In genomic region chr2:9188823-9189222, GRCh38 we compare ENCODE assay signal across 21 cellular contexts. TPM values are rescaled to one million over a fixed set of nuclear protein-coding genes. Genes with fewer than 3 reads are reported as not detected.
A peak's percentile ranks its signal among the peaks of the same experiment; 100 is the strongest.
DNase-seq lines count a peak whose midpoint lies in the region; ATAC-seq, FAIRE-seq and TF ChIP-seq lines count a peak whose summit lies in the region.
"Had no signal": no experiment of that assay in that cellular context is flagged by ENCODE, and none has a peak within 500 bp of the region (broad histone marks: within the 10 kb centered on the region; RNA-seq: fewer than 3 reads in every experiment).

No MANE protein-coding gene starts in this region.

- in situ Hi-C loops in GM23248 (cut with MboI) (no loop called here), K562 (cut with MboI) (no loop called here)

- H3K27me3 Mint-ChIP-seq in nephron progenitor cell (ENCODE audit: low read depth, poor library complexity) (peaks cover 2% of the 10 kb centered on the region), endodermal cell (ENCODE audit: insufficient read depth) (peaks cover 7% of the 10 kb centered on the region)

- no peaks in the 10 kb centered on the region for H3K9me1 ChIP-seq in K562 (ENCODE audit: control insufficient read depth, insufficient read depth, low read length)

- H3K4me2 ChIP-seq in GM23248 (ENCODE audit: unreplicated experiment) (no peak overlapping the region), K562 (ENCODE audit: insufficient read depth, low read length) (no peak overlapping the region), MM.1S (ENCODE audit: low read depth, low read length) (no peak overlapping the region)
- H3K4me2 ChIP-seq: A549, GM23338 had no signal

- WGBS in GM23248 (ENCODE audit: low coverage in 1 of 2, low lambda C conversion rate in 2 of 2, missing lambda C conversion rate in 2 of 2), 2 experiments: 96 to 97% methylated on average over 6 of the region's 6 CpGs
- WGBS in K562 (ENCODE audit: insufficient coverage, low coverage, missing lambda C conversion rate): 5% methylated on average over 6 of the region's 6 CpGs
- 80 to 98% (median 95%) methylated on average over 6 of the region's 6 CpGs for WGBS in stomach, 5 donors
- WGBS in endodermal cell (ENCODE audit: insufficient coverage in 1 of 2, insufficient read length in 1 of 2), 2 experiments: 87 to 100% methylated on average over 3 to 5 of the region's 6 CpGs

- no peaks in the 10 kb centered on the region for H3K9me3 ChIP-seq in GM23248 (ENCODE audit: low read depth)
- H3K9me3 ChIP-seq in K562 (replicated peaks; ENCODE audit: control insufficient read depth, insufficient read depth, low read depth, low read length): no peaks in the 10 kb centered on the region
- no peaks in the 10 kb centered on the region for H3K9me3 ChIP-seq in stomach
- no peaks in the 10 kb centered on the region for H3K9me3 ChIP-seq in MM.1S (replicated peaks; ENCODE audit: insufficient read depth, low read length)
- no peaks in the 10 kb centered on the region for H3K9me3 ChIP-seq in endodermal cell (ENCODE audit: control insufficient read depth, low read length)
- H3K9me3 ChIP-seq: A549, Caco-2 had no signal

- TF ChIP-seq RAD21 in K562 (CRISPR knock-in tag; conservative IDR thresholded peaks at IDR 0.05 in 1 of 2, IDR thresholded peaks at IDR 0.05 in 1 of 2): no peak

- H3K9me3 Mint-ChIP-seq in nephron progenitor cell (no peaks in the 10 kb centered on the region), endodermal cell (no peaks in the 10 kb centered on the region)
- H3K9me3 Mint-ChIP-seq: CD4-positive, alpha-beta T cell; GM23338 had no signal

- DNase-seq in GM23248 (no peak), K562 (ENCODE audit: extremely low read depth in 1 of 4, low spot score in 3 of 4) (no peak), nephron progenitor cell (no peak), stomach (peak; percentile 9), MM.1S (no peak), NCI-H1092 (lab: John Stamatoyannopoulos, UW) (no peak), endodermal cell (no peak)
- DNase-seq: AML-193; Caco-2; CD4-positive, alpha-beta T cell; HCEC 1CT had no signal

- intact Hi-C loops in K562 (cut with micrococcal nuclease): no loop called here
- intact Hi-C loops in stomach (cut with DNase I; ENCODE audit: low total_unique reads): no loop called here

- H3K27ac ChIP-seq in GM23248 (peak overlapping the region; percentile 100), K562 (ENCODE audit: extremely low read depth, low read depth, low read length) (no peak overlapping the region), stomach (peak overlapping the region in 1 of 5 donors; percentile 83), MM.1S (ENCODE audit: low read length) (no peak overlapping the region), endodermal cell (ENCODE audit: low read depth, low read length) (no peak overlapping the region)
- H3K27ac ChIP-seq: 22Rv1, A549, C4-2B had no signal

- FAIRE-seq in K562 (lab: Jason Lieb, UNC): no peak
- FAIRE-seq: A549, D721Med, G401.6, GM12891, H54, HepG2 had no signal

- no peaks in the 10 kb centered on the region for H3K27me3 ChIP-seq in GM23248 (replicated peaks; ENCODE audit: insufficient read depth)
- H3K27me3 ChIP-seq in K562 (ENCODE audit: control insufficient read depth in 2 of 2, insufficient read depth in 2 of 2, low read length in 2 of 2): peaks cover 13 to 27% of the 10 kb centered on the region in 2 experiments
- no peaks in the 10 kb centered on the region for H3K27me3 ChIP-seq in stomach
- no peaks in the 10 kb centered on the region for H3K27me3 ChIP-seq in MM.1S (replicated peaks; ENCODE audit: insufficient read depth, low read length)
- no peaks in the 10 kb centered on the region for H3K27me3 ChIP-seq in endodermal cell (ENCODE audit: control insufficient read depth, insufficient read depth, low read length, poor library complexity, severe bottlenecking)

- peak overlapping the region; percentile 20 for H3K27ac Mint-ChIP-seq in nephron progenitor cell
- H3K27ac Mint-ChIP-seq in endodermal cell: no peak overlapping the region
- H3K27ac Mint-ChIP-seq: CD4-positive, alpha-beta T cell; GM23338 had no signal

- BruUV-seq in K562 (replicated peaks; lab: Mats Ljungman, UMichigan): no TSS peak

- H3K4me1 Mint-ChIP-seq in nephron progenitor cell: peaks cover 40% of the 10 kb centered on the region
- peaks cover 3% of the 10 kb centered on the region for H3K4me1 Mint-ChIP-seq in endodermal cell

- H3K4me3 Mint-ChIP-seq in nephron progenitor cell (no peak overlapping the region), endodermal cell (no peak overlapping the region)
- H3K4me3 Mint-ChIP-seq: CD4-positive, alpha-beta T cell; GM23338 had no signal

- H3K4me3 ChIP-seq in GM23248 (no peak overlapping the region), K562 (no peak overlapping the region), stomach (no peak overlapping the region), MM.1S (ENCODE audit: low read length) (no peak overlapping the region), endodermal cell (ENCODE audit: low read length) (no peak overlapping the region)
- H3K4me3 ChIP-seq: A549, GM23338 had no signal

- ATAC-seq in K562 (0 out of 3 replicates have a peak, but pooled peaks have one; percentile 13), HG02973 (IDR thresholded peaks at IDR 0.05; ENCODE audit: unreplicated experiment) (no peak)
- ATAC-seq: A549, GM23338, HepG2 had no signal

- H3K9ac ChIP-seq in GM23248 (no peak overlapping the region), K562 (ENCODE audit: insufficient read depth in 1 of 2, low read depth in 2 of 2, low read length in 2 of 2) (no peak overlapping the region), MM.1S (ENCODE audit: low read length) (no peak overlapping the region), endodermal cell (ENCODE audit: extremely low read depth, low read length, poor library complexity, severe bottlenecking) (no peak overlapping the region)

- H3K79me2 ChIP-seq in GM23248 (ENCODE audit: insufficient read depth) (no peaks in the 10 kb centered on the region), K562 (ENCODE audit: control insufficient read depth, insufficient read depth, low read length) (no peaks in the 10 kb centered on the region), MM.1S (ENCODE audit: low read length) (no peaks in the 10 kb centered on the region)

- TF ChIP-seq EP300 in K562 (IDR thresholded peaks at IDR 0.05; ENCODE audit: low read length): no peak
- no peak for TF ChIP-seq EP300 in stomach (IDR thresholded peaks at IDR 0.05)

- CTCF ChIA-PET in K562 (lab: Yijun Ruan, JAX; ENCODE audit: low intra/inter-chr PET ratio): no interaction called here

- H3K36me3 Mint-ChIP-seq in nephron progenitor cell (ENCODE audit: low read depth) (no peaks in the 10 kb centered on the region), endodermal cell (ENCODE audit: low read depth) (no peaks in the 10 kb centered on the region)

- no peaks in the 10 kb centered on the region for H4K20me1 ChIP-seq in GM23248 (ENCODE audit: insufficient read depth)
- no peaks in the 10 kb centered on the region for H4K20me1 ChIP-seq in K562 (replicated peaks; ENCODE audit: control insufficient read depth, insufficient read depth, low read length)
- no peaks in the 10 kb centered on the region for H4K20me1 ChIP-seq in MM.1S (ENCODE audit: insufficient read depth, low read length)

- H2AFZ ChIP-seq in GM23248: no peak overlapping the region
- no peak overlapping the region for H2AFZ ChIP-seq in K562 (ENCODE audit: low read depth, low read length)
- no peak overlapping the region for H2AFZ ChIP-seq in MM.1S (ENCODE audit: low read length)
- H2AFZ ChIP-seq: GM23338 had no signal

- TF ChIP-seq CTCF in K562 (IDR thresholded peaks at IDR 0.05 in 2 of 3, conservative IDR thresholded peaks at IDR 0.05 in 1 of 3; ENCODE audit: insufficient read depth in 2 of 3, low read depth in 1 of 3, low read length in 3 of 3) (no peak), nephron progenitor cell (IDR thresholded peaks at IDR 0.05) (no peak), stomach (IDR thresholded peaks at IDR 0.05) (no peak), MM.1S (IDR thresholded peaks at IDR 0.05; ENCODE audit: low read length) (no peak), endodermal cell (conservative IDR thresholded peaks at IDR 0.05) (no peak)

- H3K9me2 ChIP-seq in GM23248 (ENCODE audit: insufficient read depth) (no peaks in the 10 kb centered on the region), MM.1S (replicated peaks; ENCODE audit: insufficient read depth, low read length) (no peaks in the 10 kb centered on the region)

- no peaks in the 10 kb centered on the region for H3K36me3 ChIP-seq in GM23248 (ENCODE audit: low read depth)
- H3K36me3 ChIP-seq in K562 (ENCODE audit: control insufficient read depth, insufficient read depth, low read length): no peaks in the 10 kb centered on the region
- no peaks in the 10 kb centered on the region for H3K36me3 ChIP-seq in stomach
- no peaks in the 10 kb centered on the region for H3K36me3 ChIP-seq in MM.1S (replicated peaks; ENCODE audit: insufficient read depth, low read length)
- no peaks in the 10 kb centered on the region for H3K36me3 ChIP-seq in endodermal cell (ENCODE audit: control insufficient read depth, insufficient read depth, low read length)

- H3F3A ChIP-seq in GM23248 (ENCODE audit: insufficient read depth) (peaks cover 67% of the 10 kb centered on the region), MM.1S (ENCODE audit: insufficient read depth, low read length) (no peaks in the 10 kb centered on the region)

- H3K4me1 ChIP-seq in GM23248 (ENCODE audit: insufficient read depth) (peaks cover 70% of the 10 kb centered on the region), K562 (replicated peaks in 1 of 2; ENCODE audit: control insufficient read depth in 2 of 2, insufficient read depth in 2 of 2, low read length in 2 of 2) (peaks cover 4% of the 10 kb centered on the region in 2 experiments), stomach (peaks cover 7 to 41% (median 19%) of the 10 kb centered on the region in 4 donors), MM.1S (ENCODE audit: low read length) (no peaks in the 10 kb centered on the region), endodermal cell (ENCODE audit: control insufficient read depth, insufficient read depth, low read length) (no peaks in the 10 kb centered on the region)

- TF ChIP-seq POLR2A in K562 (conservative IDR thresholded peaks at IDR 0.05) (no peak), stomach (IDR thresholded peaks at IDR 0.05) (no peak)

- POLR2A ChIA-PET in K562 (lab: Yijun Ruan, JAX): interaction anchor here (1.0 to 1.7 kb wide), 2 partner anchors 8 to 36 kb away, joined by 3 to 4 read pairs; no protein-coding TSS in a partner anchor

RNA-seq across cellular contexts. Expression of gene ASAP2, which starts 17.8 kb away (rescaled TPM):
- 49.6 and 54.1 TPM in 2 replicates for total RNA-seq in GM23248 (2014; rRNA removed; shearing (Covaris generic))
- polyA plus RNA-seq in GM23248 (2016; fragmentation: Nextera tagmentation; extraction: Ambion mirVana) (8.8 and 10.9 TPM in 2 replicates), K562 (2011; rRNA removed) (3.1 and 8.7 TPM in 2 replicates), K562 (2014; fragmentation: Illumina TruSeq; extraction: Trizol) (2.4 and 3.2 TPM in 2 replicates), K562 (2014; fragmentation: Nextera tagmentation; extraction: Ambion mirVana) (under 1 TPM; 0.06 to 0.07 TPM), K562 (2014; rRNA removed) (2.2 and 3.3 TPM in 2 replicates), stomach (10 to 100 TPM in 1 of 3 donors, 1 to 10 TPM in 2; 9.7 to 25.1 (median 9.8) TPM)
- 10.7 and 26.2 TPM in 2 replicates for total RNA-seq in K562 (2011; cell fraction: chromatin; rRNA removed; ENCODE audit: low replicate concordance)
- total RNA-seq in K562 (2011; cell fraction: nucleolus; rRNA removed): 4.8 and 8.2 TPM in 2 replicates
- 11.8 and 12.5 TPM in 2 replicates for total RNA-seq in K562 (2011; cell fraction: nucleoplasm; rRNA removed)
- total RNA-seq in K562 (2014; rRNA removed) (2.1 and 2.3 TPM in 2 replicates), K562 (2014; rRNA removed; fragmentation: Illumina TruSeq; extraction: Trizol) (3.0 and 3.1 TPM in 2 replicates), K562 (2015; rRNA removed; fragmentation: Illumina TruSeq; extraction: Trizol) (2.3 and 3.2 TPM in 2 replicates), K562 (2021) (4.3 and 5.5 TPM in 2 replicates), stomach (10 to 100 TPM; 32.1 to 55.4 (median 37.1) TPM), endodermal cell (10 to 100 TPM; 11.8 to 20.4 TPM)
- 1.3 and 5.1 TPM in 2 replicates for polyA plus RNA-seq in K562 (2011; cell fraction: cytosol; rRNA removed)
- polyA plus RNA-seq in K562 (2011; cell fraction: nucleus; rRNA removed): 5.7 and 20.6 TPM in 2 replicates
- polyA plus RNA-seq in K562 (2012): 2.3 and 2.7 TPM in 2 replicates
- polyA minus RNA-seq in K562 (2011; rRNA and poly(A)+ RNA removed): 7.4 and 13.7 TPM in 2 replicates
- polyA minus RNA-seq in K562 (2011; cell fraction: cytosol; rRNA and poly(A)+ RNA removed): 2.7 and 4.9 TPM in 2 replicates
- 3.9 and 19.9 TPM in 2 replicates for polyA minus RNA-seq in K562 (2011; cell fraction: nucleus; rRNA and poly(A)+ RNA removed)
- polyA plus RNA-seq in endodermal cell (2013, experiment 1 of 2): 45.7 TPM
- 45.8 TPM for polyA plus RNA-seq in endodermal cell (2013, experiment 2 of 2)
